Comparison of ENCODE assay signal across 8 cellular contexts in the genomic region with DNA sequence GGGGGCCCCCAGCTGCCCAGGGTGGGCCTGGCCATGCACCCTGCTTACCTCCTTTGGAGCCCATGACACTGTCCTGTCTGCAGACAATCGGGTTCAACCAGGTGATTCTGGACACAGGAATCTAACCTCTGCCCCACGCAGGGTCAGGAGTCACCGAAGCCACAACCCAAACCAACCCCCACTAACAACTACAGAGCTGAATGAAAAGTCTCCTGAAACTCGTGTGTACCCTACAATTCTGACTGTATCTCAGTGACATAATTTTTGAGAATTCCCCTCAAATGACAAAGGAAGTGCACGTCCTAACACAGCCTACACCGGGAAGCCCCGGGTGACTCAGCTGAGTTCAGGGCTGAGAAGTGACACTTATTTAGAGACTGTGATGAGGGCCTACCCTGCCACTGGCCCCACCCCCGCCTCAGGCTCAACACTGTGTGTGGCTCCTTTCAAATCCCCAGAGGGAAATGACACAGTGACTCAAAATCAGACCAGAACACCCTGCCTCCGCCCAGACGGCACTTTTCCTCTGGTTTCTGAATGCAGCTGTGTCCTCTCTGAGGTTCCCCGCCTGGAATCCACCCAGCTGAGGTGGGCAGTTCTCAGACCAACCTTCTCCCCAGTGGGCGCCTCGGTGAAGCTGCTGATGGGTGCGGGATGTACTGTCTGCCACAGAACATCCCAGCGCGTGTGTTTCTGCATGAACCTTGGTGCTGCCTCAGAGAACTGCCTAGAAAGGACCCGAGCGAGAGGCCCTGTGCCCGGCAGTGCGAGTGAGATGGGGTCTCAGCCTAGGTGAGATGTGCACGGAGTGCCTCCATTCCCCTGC. TPM values are rescaled to one million over a fixed set of nuclear protein-coding genes. Genes with fewer than 3 reads are reported as not detected.
DNase-seq lines count a peak whose midpoint lies in the region; TF ChIP-seq lines count a peak whose summit lies in the region.

No MANE protein-coding gene starts in this region.

- intact Hi-C loops in CD4-positive, alpha-beta memory T cell (cut with micrococcal nuclease) = loop anchor here (5.0 kb wide), 2 partner anchors 34 to 186 kb away; no protein-coding TSS in a partner anchor
- intact Hi-C loops in activated CD4-positive, alpha-beta memory T cell treated with anti-CD3 and anti-CD28 coated beads for 36 hours (cut with micrococcal nuclease) = loop anchor here (1.0 to 2.0 kb wide), 10 partner anchors 10 to 333 kb away; a partner anchor contains a TSS

- peak overlapping the region; percentile 85 for H3K27ac ChIP-seq in CD4-positive, alpha-beta memory T cell (ENCODE audit: low read depth, low read length)

- CTCF ChIA-PET in CD4-positive, alpha-beta memory T cell (lab: Charles Lee; ENCODE audit: partially characterized antibody) = interaction anchor here (1.7 kb wide), 1 partner anchor 19 kb away, joined by 3 read pairs; no protein-coding TSS in a partner anchor
- CTCF ChIA-PET in activated CD4-positive, alpha-beta memory T cell treated with anti-CD3 and anti-CD28 coated beads for 36 hours (lab: Charles Lee) = interaction anchor here (0.7 to 1.7 kb wide), 9 partner anchors 10 to 296 kb away, joined by 3 to 8 read pairs (median 3); a partner anchor contains a TSS

- DNase-seq in CD4-positive, alpha-beta memory T cell = peak; percentile 77 to 98 (median 80)
- DNase-seq in GM20000 (ENCODE audit: low spot score) = peak; percentile 93
- peak; percentile 61 for DNase-seq in HPDE6-E6E7 (ENCODE audit: extremely low spot score)
- peak; percentile 98 for DNase-seq in activated CD4-positive, alpha-beta memory T cell treated with anti-CD3 and anti-CD28 coated beads for 36 hours
- peak; percentile 10 for DNase-seq in epithelial cell of proximal tubule (ENCODE audit: low read depth)
- DNase-seq in stimulated activated CD4-positive, alpha-beta T cell treated with anti-CD3 and anti-CD28 coated beads, Interleukin-12 subunit alpha, Interleukin-12 subunit beta, amount 100 ng/mL, for 48 hours (ENCODE audit: low read depth in 2 of 3, low spot score in 1 of 3) = peak; percentile 93 to 94 (median 93)
- DNase-seq in pons (ENCODE audit: low spot score) = no peak
- no peak for DNase-seq in nucleus accumbens (lab: John Stamatoyannopoulos, UW)

- POLR2A ChIA-PET in CD4-positive, alpha-beta memory T cell (lab: Charles Lee; ENCODE audit: partially characterized antibody) = interaction anchor here (0.8 to 1.9 kb wide), 5 partner anchors 10 to 189 kb away, joined by 3 to 7 read pairs (median 3); a partner anchor contains a TSS
- POLR2A ChIA-PET in activated CD4-positive, alpha-beta memory T cell treated with anti-CD3 and anti-CD28 coated beads for 36 hours (lab: Charles Lee) = interaction anchor here (0.7 to 2.8 kb wide), 19 partner anchors 10 to 504 kb away, joined by 3 to 44 read pairs (median 5); a partner anchor contains a TSS

- H3K4me3 ChIP-seq in CD4-positive, alpha-beta memory T cell (ENCODE audit: low read length in 2 of 2) = no peak overlapping the region
- H3K4me3 ChIP-seq in epithelial cell of proximal tubule (ENCODE audit: low read depth, low read length) = no peak overlapping the region

- H3K4me1 ChIP-seq in CD4-positive, alpha-beta memory T cell (ENCODE audit: insufficient read depth, low read length) = peaks cover 27% of the 10 kb centered on the region

- H3K9me3 ChIP-seq in CD4-positive, alpha-beta memory T cell (ENCODE audit: control insufficient read depth in 1 of 2, low read length in 2 of 2) = no peaks in the 10 kb centered on the region

- peaks cover 41 to 63% of the 10 kb centered on the region in 2 donors for H3K36me3 Mint-ChIP-seq in CD4-positive, alpha-beta memory T cell
- H3K36me3 Mint-ChIP-seq in activated CD4-positive, alpha-beta memory T cell treated with anti-CD3 and anti-CD28 coated beads for 36 hours = peaks cover 67% of the 10 kb centered on the region

- H3K9me3 Mint-ChIP-seq in CD4-positive, alpha-beta memory T cell = no peaks in the 10 kb centered on the region
- no peaks in the 10 kb centered on the region for H3K9me3 Mint-ChIP-seq in activated CD4-positive, alpha-beta memory T cell treated with anti-CD3 and anti-CD28 coated beads for 36 hours

- TF ChIP-seq CTCF in GM20000 (IDR thresholded peaks at IDR 0.05; ENCODE audit: extremely low read depth, missing control alignments) (no peak), epithelial cell of proximal tubule (conservative IDR thresholded peaks at IDR 0.05; ENCODE audit: low read depth, low read length) (no peak)

- no peaks in the 10 kb centered on the region for H3K27me3 ChIP-seq in CD4-positive, alpha-beta memory T cell (ENCODE audit: insufficient read depth, low read length)

- no peaks in the 10 kb centered on the region for H3K27me3 Mint-ChIP-seq in CD4-positive, alpha-beta memory T cell
- no peaks in the 10 kb centered on the region for H3K27me3 Mint-ChIP-seq in activated CD4-positive, alpha-beta memory T cell treated with anti-CD3 and anti-CD28 coated beads for 36 hours

- H3K4me1 Mint-ChIP-seq in CD4-positive, alpha-beta memory T cell = peaks cover 20 to 47% (median 30%) of the 10 kb centered on the region in 4 donors
- peaks cover 61% of the 10 kb centered on the region for H3K4me1 Mint-ChIP-seq in activated CD4-positive, alpha-beta memory T cell treated with anti-CD3 and anti-CD28 coated beads for 36 hours (ENCODE audit: low read depth)

- peak overlapping the region; percentile 93 to 98 (median 97) for H3K27ac Mint-ChIP-seq in CD4-positive, alpha-beta memory T cell
- peak overlapping the region; percentile 90 for H3K27ac Mint-ChIP-seq in activated CD4-positive, alpha-beta memory T cell treated with anti-CD3 and anti-CD28 coated beads for 36 hours

- H3K36me3 ChIP-seq in CD4-positive, alpha-beta memory T cell (ENCODE audit: insufficient read depth, low read length) = peaks cover 42% of the 10 kb centered on the region

- H3K4me3 Mint-ChIP-seq in CD4-positive, alpha-beta memory T cell = peak overlapping the region; percentile 15 to 79 (median 58)
- H3K4me3 Mint-ChIP-seq in activated CD4-positive, alpha-beta memory T cell treated with anti-CD3 and anti-CD28 coated beads for 36 hours = peak overlapping the region; percentile 54

RNA-seq across cellular contexts. Expression of a gene that starts 9.9 kb away (rescaled TPM):
- total RNA-seq in CD4-positive, alpha-beta memory T cell = 10 to 100 TPM; 50.0 to 50.5 TPM
- polyA plus RNA-seq in CD4-positive, alpha-beta memory T cell = 10 to 100 TPM; 45.8 to 48.5 TPM
- total RNA-seq in activated CD4-positive, alpha-beta memory T cell treated with anti-CD3 and anti-CD28 coated beads for 36 hours = 10 to 100 TPM; 74.2 to 77.5 TPM
- total RNA-seq in epithelial cell of proximal tubule = 76.7 and 77.4 TPM in 2 replicates

RNA-seq across cellular contexts. Expression of a gene that starts 46.7 kb away (rescaled TPM):
- total RNA-seq in CD4-positive, alpha-beta memory T cell = 10 to 100 TPM; 37.9 to 44.3 TPM
- 10 to 100 TPM in 1 of 2 donors, 1 to 10 TPM in 1; 3.8 to 16.3 TPM for polyA plus RNA-seq in CD4-positive, alpha-beta memory T cell
- 10 to 100 TPM; 55.9 to 62.8 TPM for total RNA-seq in activated CD4-positive, alpha-beta memory T cell treated with anti-CD3 and anti-CD28 coated beads for 36 hours
- 32.3 and 53.3 TPM in 2 replicates for total RNA-seq in epithelial cell of proximal tubule

Comparison
In these comparisons a context has a peak if more than half of its experiments do, and no peak if none do; other contexts are left out.
1. DNase-seq: peak in CD4-positive, alpha-beta memory T cell (5 of 5), GM20000 (single experiment), HPDE6-E6E7 (single experiment), activated CD4-positive, alpha-beta memory T cell treated with anti-CD3 and anti-CD28 coated beads for 36 hours (single experiment), epithelial cell of proximal tubule (single experiment) and stimulated activated CD4-positive, alpha-beta T cell treated with anti-CD3 and anti-CD28 coated beads, Interleukin-12 subunit alpha, Interleukin-12 subunit beta, amount 100 ng/mL, for 48 hours (3 of 3); none in pons (single experiment) and nucleus accumbens (0 of 56).